In the genomic region with DNA sequence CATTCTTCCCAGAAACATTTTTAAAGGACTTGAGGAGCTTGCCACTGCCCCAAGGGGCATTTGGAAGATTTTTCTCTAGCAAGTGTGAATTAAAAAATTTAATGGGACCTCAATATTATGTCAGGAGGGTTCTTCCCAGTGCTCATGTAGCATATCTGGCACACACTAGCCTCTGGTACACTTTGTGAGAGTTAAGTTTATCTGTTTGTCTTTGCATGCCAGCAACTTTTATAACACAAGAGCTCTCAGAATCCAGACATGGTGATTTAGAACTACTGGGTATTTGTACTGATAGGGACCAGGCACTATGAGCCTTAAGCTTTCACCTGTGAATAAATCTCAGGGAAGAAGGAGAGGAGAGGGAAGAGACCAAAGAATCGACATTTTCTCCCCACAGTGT, we compare ENCODE assay signal across 38 cellular contexts. TPM values are rescaled to one million over a fixed set of nuclear protein-coding genes. Genes with fewer than 3 reads are reported as not detected.
"Had no signal": no experiment of that assay in that cellular context is flagged by ENCODE, and none has a peak within 500 bp of the region (broad histone marks: within the 10 kb centered on the region; RNA-seq: fewer than 3 reads in every experiment).

No MANE protein-coding gene starts in this region.

- H3K36me3 ChIP-seq: MG63 had no signal

- DNase-seq: Karpas-422, Kasumi-1, MG63, MM.1S, MV-4-11, NCI-H1048, NCI-H1092, NCI-H1092 treated with DMSO at 0.1 percent for 48 hours, NCI-H1105, NCI-H1105 treated with DMSO at 0.1 percent for 48 hours, NCI-H1417, NCI-H1417 treated with DMSO at 0.1 percent for 48 hours, NCI-H1436, NCI-H1436 treated with DMSO at 0.1 percent for 48 hours, NCI-H146, NCI-H1694, NCI-H1694 treated with DMSO at 0.1 percent for 48 hours, NCI-H187, NCI-H187 treated with DMSO at 0.1 percent for 48 hours, NCI-H1930, NCI-H2029, NCI-H2029 treated with DMSO at 0.1 percent for 48 hours, NCI-H2081, NCI-H2081 treated with DMSO at 0.1 percent for 48 hours, NCI-H2107, NCI-H2171, NCI-H2171 treated with DMSO at 0.1 percent for 48 hours, NCI-H2227 treated with DMSO at 0.1 percent for 48 hours, NCI-H226, NCI-H345, NCI-H446, NCI-H446 treated with DMSO at 0.1 percent for 48 hours, NCI-H510A, NCI-H510A treated with DMSO at 0.1 percent for 48 hours had no signal

- H3K4me3 ChIP-seq: MG63 had no signal

- H3K9me3 ChIP-seq: MG63 had no signal

RNA-seq across cellular contexts. Expression of gene SPINT3, which starts 12.9 kb away (rescaled TPM):
- total RNA-seq: LHCN-M2, M059J, MCF 10A, NCI-H460 had no signal

RNA-seq across cellular contexts. Expression of gene WFDC2, which starts 33.0 kb away (rescaled TPM):
- total RNA-seq: LHCN-M2, M059J, MCF 10A, NCI-H460 had no signal

RNA-seq across cellular contexts. Expression of gene WFDC6, which starts 36.7 kb away (rescaled TPM):
- total RNA-seq: LHCN-M2, M059J, MCF 10A had no signal

RNA-seq across cellular contexts. Expression of gene EPPIN, which starts 44.6 kb away (rescaled TPM):
- total RNA-seq: LHCN-M2, M059J, MCF 10A, NCI-H460 had no signal
